23 cellular contexts compared by ENCODE assay signal in the genomic region with DNA sequence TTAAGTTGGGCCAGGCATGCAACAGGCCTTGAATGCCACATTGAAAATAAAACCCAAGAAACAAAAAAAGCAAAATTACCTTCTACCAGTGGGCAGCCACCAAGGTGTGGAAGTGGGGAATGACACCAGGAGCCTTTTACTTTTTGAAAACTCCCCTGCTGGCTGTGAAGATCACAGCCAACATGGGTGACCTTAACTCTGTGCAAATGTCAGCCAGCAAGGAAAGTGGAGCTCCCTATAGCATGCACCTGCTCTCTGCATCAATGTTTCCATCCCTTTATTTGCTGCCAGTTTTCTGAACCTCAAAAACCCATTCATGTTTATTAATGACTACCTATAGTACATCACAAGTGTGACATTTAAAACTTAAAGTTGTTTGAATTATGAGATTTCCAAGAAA.
"Had no signal": no experiment of that assay in that cellular context is flagged by ENCODE, and none has a peak within 500 bp of the region (broad histone marks: within the 10 kb centered on the region; RNA-seq: fewer than 3 reads in every experiment).

No MANE protein-coding gene starts in this region.

- H3K9me3 Mint-ChIP-seq: nephron had no signal

- H3K36me3 Mint-ChIP-seq: naive thymus-derived CD4-positive, alpha-beta T cell; natural killer cell; neural progenitor cell; stimulated activated effector memory CD8-positive, alpha-beta T cell treated with anti-CD3 and anti-CD28 coated beads, Interleukin-12 subunit alpha, Interleukin-12 subunit beta, amount 100 ng/mL, for 72 hours had no signal

- H3K27me3 Mint-ChIP-seq: progenitor cell of endocrine pancreas had no signal

- H3K27ac Mint-ChIP-seq: naive thymus-derived CD4-positive, alpha-beta T cell; natural killer cell; nephron; neural progenitor cell; progenitor cell of endocrine pancreas; stimulated activated effector memory CD8-positive, alpha-beta T cell treated with anti-CD3 and anti-CD28 coated beads, Interleukin-12 subunit alpha, Interleukin-12 subunit beta, amount 100 ng/mL, for 72 hours had no signal

- DNase-seq: naive thymus-derived CD4-positive, alpha-beta T cell; natural killer cell; occipital lobe; ovary; posterior cingulate gyrus; psoas muscle; right cardiac atrium; right lobe of liver; sigmoid colon; small intestine; stimulated activated CD4-positive, alpha-beta T cell treated with anti-CD3 and anti-CD28 coated beads, Interleukin-15, amount 100 ng/mL, for 24 hours; stimulated activated CD4-positive, alpha-beta T cell treated with anti-CD3 and anti-CD28 coated beads, Interleukin-2, amount 100 ng/mL, for 24 hours; stimulated activated CD4-positive, alpha-beta T cell treated with anti-CD3 and anti-CD28 coated beads, Interleukin-2, amount 100 ng/mL, for 48 hours; stimulated activated CD4-positive, alpha-beta T cell treated with anti-CD3 and anti-CD28 coated beads, Interleukin-4, amount 100 ng/mL, for 24 hours; stimulated activated naive CD4-positive, alpha-beta T cell treated with Interleukin-2 at 50 U/mL for 16 hours; stomach; thyroid gland; trophoblast cell; upper lobe of left lung had no signal

- ATAC-seq: naive thymus-derived CD4-positive, alpha-beta T cell; natural killer cell; psoas muscle; right cardiac atrium; right lobe of liver; stimulated activated effector memory CD8-positive, alpha-beta T cell treated with anti-CD3 and anti-CD28 coated beads, Interleukin-12 subunit alpha, Interleukin-12 subunit beta, amount 100 ng/mL, for 72 hours had no signal

- H3K4me1 Mint-ChIP-seq: naive thymus-derived CD4-positive, alpha-beta T cell; neural progenitor cell; stimulated activated effector memory CD8-positive, alpha-beta T cell treated with anti-CD3 and anti-CD28 coated beads, Interleukin-12 subunit alpha, Interleukin-12 subunit beta, amount 100 ng/mL, for 72 hours had no signal

- H3K4me3 Mint-ChIP-seq: naive thymus-derived CD4-positive, alpha-beta T cell; natural killer cell; nephron; neural progenitor cell; stimulated activated effector memory CD8-positive, alpha-beta T cell treated with anti-CD3 and anti-CD28 coated beads, Interleukin-12 subunit alpha, Interleukin-12 subunit beta, amount 100 ng/mL, for 72 hours had no signal
